In genomic region chr15:82943176-82943575, GRCh38 we compare ENCODE assay signal across 18 cellular contexts. TPM values are rescaled to one million over a fixed set of nuclear protein-coding genes. Genes with fewer than 3 reads are reported as not detected.
DNase-seq lines count a peak whose midpoint lies in the region; ATAC-seq, FAIRE-seq and TF ChIP-seq lines count a peak whose summit lies in the region.
"Had no signal": no experiment of that assay in that cellular context is flagged by ENCODE, and none has a peak within 500 bp of the region (broad histone marks: within the 10 kb centered on the region; RNA-seq: fewer than 3 reads in every experiment).

No MANE protein-coding gene starts in this region.

- WGBS in liver: 84% methylated on average over 3 of the region's 3 CpGs
- 68% methylated on average over 3 of the region's 3 CpGs for WGBS in HepG2 (ENCODE audit: low lambda C conversion rate)

- intact Hi-C loops in HepG2 (cut with micrococcal nuclease; ENCODE audit: unreplicated experiment): no loop called here
- intact Hi-C loops in upper lobe of right lung (cut with DNase I): no loop called here
- intact Hi-C loops in activated naive CD4-positive, alpha-beta T cell treated with anti-CD3 and anti-CD28 coated beads for 36 hours (cut with micrococcal nuclease): no loop called here

- no peak for FAIRE-seq in HepG2 (lab: Jason Lieb, UNC)
- FAIRE-seq: GM12891 had no signal

- CTCF ChIA-PET in HepG2 (lab: Yijun Ruan, JAX; ENCODE audit: low intra/inter-chr PET ratio, low total read pairs): no interaction called here
- CTCF ChIA-PET in activated naive CD4-positive, alpha-beta T cell treated with anti-CD3 and anti-CD28 coated beads for 36 hours (lab: Charles Lee): interaction anchor here (0.7 to 1.3 kb wide), 2 partner anchors 29 to 57 kb away, joined by 3 read pairs; no protein-coding TSS in a partner anchor

- POLR2A ChIA-PET in HepG2 (lab: Yijun Ruan, JAX): no interaction called here

- in situ Hi-C loops in HepG2 (cut with HindIII; ENCODE audit: extremely low pct_ligation_motif_present, low pct_unique_long_range_greater_than_20kb): no loop called here

- no peaks in the 10 kb centered on the region for H3K9me3 ChIP-seq in liver (ENCODE audit: control insufficient read depth in 4 of 4, low read length in 3 of 4)
- no peaks in the 10 kb centered on the region for H3K9me3 ChIP-seq in HepG2 (ENCODE audit: low read length)
- H3K9me3 ChIP-seq in upper lobe of right lung: no peaks in the 10 kb centered on the region
- H3K9me3 ChIP-seq: heart right ventricle, mucosa of descending colon had no signal

- no peaks in the 10 kb centered on the region for H3K27me3 ChIP-seq in liver (ENCODE audit: control insufficient read depth in 4 of 4, insufficient read depth in 4 of 4, low read length in 3 of 4)
- H3K27me3 ChIP-seq in HepG2 (ENCODE audit: control insufficient read depth in 1 of 2, insufficient read depth in 2 of 2, low read length in 2 of 2): no peaks in the 10 kb centered on the region
- no peaks in the 10 kb centered on the region for H3K27me3 ChIP-seq in upper lobe of right lung
- H3K27me3 ChIP-seq: heart right ventricle had no signal

- no peak for ATAC-seq in HepG2
- ATAC-seq in upper lobe of right lung: peak; percentile 11
- ATAC-seq in HG02759 (IDR thresholded peaks at IDR 0.05; ENCODE audit: unreplicated experiment): no peak
- no peak for ATAC-seq in HG03045 (IDR thresholded peaks at IDR 0.05; ENCODE audit: unreplicated experiment)
- ATAC-seq: mucosa of descending colon; stimulated activated naive B cell treated with anti-CD40 and anti-IgM and Interleukin-4, amounts not matched to agents 10 μg/mL and 1 μg/mL and 100 μg/mL, for 72 hours had no signal

- TF ChIP-seq EP300 in HepG2 (IDR thresholded peaks at IDR 0.05; ENCODE audit: low read depth in 2 of 2, low read length in 2 of 2) (no peak), HepG2 (CRISPR knock-in tag; IDR thresholded peaks at IDR 0.05; ENCODE audit: borderline replicate concordance) (no peak)

- H2AFZ ChIP-seq in HepG2 (ENCODE audit: low read length): no peak overlapping the region

- H3K36me3 Mint-ChIP-seq in activated naive CD4-positive, alpha-beta T cell treated with anti-CD3 and anti-CD28 coated beads for 36 hours (ENCODE audit: low read depth): no peaks in the 10 kb centered on the region

- no peaks in the 10 kb centered on the region for H3K4me1 Mint-ChIP-seq in activated naive CD4-positive, alpha-beta T cell treated with anti-CD3 and anti-CD28 coated beads for 36 hours (ENCODE audit: low read depth)

- no peak for DNase-seq in HepG2 (ENCODE audit: low spot score)
- DNase-seq in kidney tubule cell (ENCODE audit: low spot score): peak; percentile 69
- no peak for DNase-seq in upper lobe of right lung
- no peak for DNase-seq in activated naive CD4-positive, alpha-beta T cell treated with anti-CD3 and anti-CD28 coated beads for 36 hours
- DNase-seq: activated effector memory CD4-positive, alpha-beta T cell treated with Interleukin-2 at 50 U/mL for 16 hours; aorta; cortex of kidney; heart right ventricle; mucosa of descending colon; NCI-H146; stimulated activated naive B cell treated with anti-CD40 and anti-IgM and Interleukin-4, amounts not matched to agents 10 μg/mL and 1 μg/mL and 100 μg/mL, for 72 hours had no signal

- no peaks in the 10 kb centered on the region for H3K9me3 Mint-ChIP-seq in activated naive CD4-positive, alpha-beta T cell treated with anti-CD3 and anti-CD28 coated beads for 36 hours

- H3K4me3 Mint-ChIP-seq in activated naive CD4-positive, alpha-beta T cell treated with anti-CD3 and anti-CD28 coated beads for 36 hours: no peak overlapping the region
- H3K4me3 Mint-ChIP-seq: stimulated activated naive B cell treated with anti-CD40 and anti-IgM and Interleukin-4, amounts not matched to agents 10 μg/mL and 1 μg/mL and 100 μg/mL, for 72 hours had no signal

- no peak overlapping the region for H3K4me2 ChIP-seq in HepG2 (ENCODE audit: low read depth, low read length)
- H3K4me2 ChIP-seq: KMS-11 had no signal

- peaks cover 7% of the 10 kb centered on the region for H3K27me3 Mint-ChIP-seq in activated naive CD4-positive, alpha-beta T cell treated with anti-CD3 and anti-CD28 coated beads for 36 hours (ENCODE audit: low read depth)

- no peaks in the 10 kb centered on the region for H3K79me2 ChIP-seq in HepG2 (ENCODE audit: insufficient read depth, low read length)

- no TSS peak for BruUV-seq in HepG2 (replicated peaks; lab: Mats Ljungman, UMichigan)

- TF ChIP-seq RAD21 in liver (IDR thresholded peaks at IDR 0.05) (no peak), HepG2 (CRISPR knock-in tag; IDR thresholded peaks at IDR 0.05) (no peak)

- H4K20me1 ChIP-seq in HepG2 (ENCODE audit: insufficient read depth, low read length): no peaks in the 10 kb centered on the region

- no peak for TF ChIP-seq POLR2A in HepG2 (IDR thresholded peaks at IDR 0.05; ENCODE audit: insufficient read depth in 1 of 2, low read depth in 2 of 2, low read length in 2 of 2)

- no peak overlapping the region for H3K27ac Mint-ChIP-seq in activated naive CD4-positive, alpha-beta T cell treated with anti-CD3 and anti-CD28 coated beads for 36 hours
- H3K27ac Mint-ChIP-seq: stimulated activated naive B cell treated with anti-CD40 and anti-IgM and Interleukin-4, amounts not matched to agents 10 μg/mL and 1 μg/mL and 100 μg/mL, for 72 hours had no signal

- H3K36me3 ChIP-seq in liver (ENCODE audit: control insufficient read depth in 4 of 4, insufficient read depth in 3 of 4, low read depth in 1 of 4, low read length in 3 of 4): no peaks in the 10 kb centered on the region
- no peaks in the 10 kb centered on the region for H3K36me3 ChIP-seq in HepG2 (replicated peaks in 1 of 2; ENCODE audit: control insufficient read depth in 1 of 2, insufficient read depth in 2 of 2, low read length in 2 of 2)
- H3K36me3 ChIP-seq in upper lobe of right lung: no peaks in the 10 kb centered on the region
- H3K36me3 ChIP-seq: heart right ventricle had no signal

- H3K4me3 ChIP-seq in liver (ENCODE audit: low read depth in 1 of 3, low read length in 3 of 3): no peak overlapping the region
- H3K4me3 ChIP-seq in HepG2 (replicated peaks in 1 of 3; ENCODE audit: insufficient read depth in 1 of 3, low read depth in 2 of 3, low read length in 3 of 3): no peak overlapping the region
- H3K4me3 ChIP-seq in upper lobe of right lung: no peak overlapping the region
- H3K4me3 ChIP-seq: heart right ventricle, mucosa of descending colon had no signal

- TF ChIP-seq CTCF in liver (IDR thresholded peaks at IDR 0.05; ENCODE audit: low read depth, low read length, missing input control) (no peak), HepG2 (CRISPR knock-in tag; IDR thresholded peaks at IDR 0.05) (no peak), VCaP (conservative IDR thresholded peaks at IDR 0.05) (no peak), upper lobe of right lung (IDR thresholded peaks at IDR 0.05) (no peak)

- H3K27ac ChIP-seq in liver (ENCODE audit: low read depth in 1 of 2, low read length in 2 of 2): peak overlapping the region; percentile 39 to 68
- no peak overlapping the region for H3K27ac ChIP-seq in HepG2 (ENCODE audit: extremely low read length, insufficient read depth, low read length)
- peak overlapping the region; percentile 28 for H3K27ac ChIP-seq in VCaP
- H3K27ac ChIP-seq in upper lobe of right lung: no peak overlapping the region
- H3K27ac ChIP-seq: heart right ventricle, HL-60, KMS-11 had no signal

- H3K4me1 ChIP-seq in liver (ENCODE audit: control insufficient read depth in 4 of 4, insufficient read depth in 4 of 4, low read length in 3 of 4) (peaks cover 0 to 33% (median 8%) of the 10 kb centered on the region in 4 donors), HepG2 (ENCODE audit: insufficient read depth, low read length) (peaks cover 13% of the 10 kb centered on the region), upper lobe of right lung (no peaks in the 10 kb centered on the region)

- H3K9ac ChIP-seq in liver (ENCODE audit: low read depth in 1 of 2, low read length in 2 of 2): no peak overlapping the region
- H3K9ac ChIP-seq in HepG2 (ENCODE audit: insufficient read depth, low read depth, low read length): no peak overlapping the region
- H3K9ac ChIP-seq: KMS-11 had no signal

RNA-seq across cellular contexts. Expression of gene HOMER2, which starts 9.3 kb away (rescaled TPM):
- 10 to 100 TPM in 1 of 2 donors, 1 to 10 TPM in 1; 4.3 to 62.0 TPM for total RNA-seq in liver
- 10 to 100 TPM; 22.1 to 25.0 TPM for polyA plus RNA-seq in liver
- total RNA-seq in HepG2 (2016; rRNA removed; fragmentation: Illumina TruSeq; extraction: Trizol): 13.3 and 14.1 TPM in 2 replicates
- 18.1 and 20.2 TPM in 2 replicates for total RNA-seq in HepG2 (2016; cell fraction: cytosol; rRNA removed; fragmentation: Illumina TruSeq; extraction: Trizol; ENCODE audit: low read depth)
- total RNA-seq in HepG2 (2016; cell fraction: insoluble cytoplasmic fraction; rRNA removed; fragmentation: Illumina TruSeq; extraction: Trizol): 13.6 and 13.7 TPM in 2 replicates
- 29.6 and 30.6 TPM in 2 replicates for total RNA-seq in HepG2 (2016; cell fraction: membrane; rRNA removed; fragmentation: Illumina TruSeq; extraction: Trizol)
- total RNA-seq in HepG2 (2016; cell fraction: nucleus; rRNA removed; fragmentation: Illumina TruSeq; extraction: Trizol): 10.4 and 11.0 TPM in 2 replicates
- 12.9 and 15.7 TPM in 2 replicates for polyA plus RNA-seq in HepG2 (2011; rRNA removed)
- 8.1 and 12.6 TPM in 2 replicates for polyA plus RNA-seq in HepG2 (2011; cell fraction: cytosol; rRNA removed)
- 11.2 and 12.7 TPM in 2 replicates for polyA plus RNA-seq in HepG2 (2011; cell fraction: nucleus; rRNA removed)
- polyA plus RNA-seq in HepG2 (2012): 11.2 and 11.8 TPM in 2 replicates
- 27.4 and 28.8 TPM in 2 replicates for polyA plus RNA-seq in HepG2 (2016; cell fraction: cytosol; fragmentation: Illumina TruSeq; extraction: Trizol; ENCODE audit: low read depth)
- 11.1 and 15.6 TPM in 2 replicates for polyA plus RNA-seq in HepG2 (2016; cell fraction: insoluble cytoplasmic fraction; fragmentation: Illumina TruSeq; extraction: Trizol; ENCODE audit: low read depth)
- 34.5 and 36.2 TPM in 2 replicates for polyA plus RNA-seq in HepG2 (2016; cell fraction: membrane; fragmentation: Illumina TruSeq; extraction: Trizol; ENCODE audit: low read depth)
- 14.6 and 15.4 TPM in 2 replicates for polyA plus RNA-seq in HepG2 (2016; cell fraction: nucleus; fragmentation: Illumina TruSeq; extraction: Trizol; ENCODE audit: insufficient read depth, low read depth)
- polyA minus RNA-seq in HepG2 (2011; rRNA and poly(A)+ RNA removed; ENCODE audit: low replicate concordance): 14.3 and 25.3 TPM in 2 replicates
- polyA minus RNA-seq in HepG2 (2011; cell fraction: cytosol; rRNA and poly(A)+ RNA removed): 12.7 and 18.6 TPM in 2 replicates
- polyA minus RNA-seq in HepG2 (2011; cell fraction: nucleus; rRNA and poly(A)+ RNA removed): 33.9 and 36.8 TPM in 2 replicates
- total RNA-seq in upper lobe of right lung: 16.4 TPM
- total RNA-seq in activated naive CD4-positive, alpha-beta T cell treated with anti-CD3 and anti-CD28 coated beads for 36 hours: 1 to 10 TPM; 2.3 to 2.8 TPM

RNA-seq across cellular contexts. Expression of gene RAMAC, which starts 42.8 kb away (rescaled TPM):
- total RNA-seq in liver: 10 to 100 TPM; 12.9 to 26.1 TPM
- 10 to 100 TPM; 10.0 to 20.3 TPM for polyA plus RNA-seq in liver
- total RNA-seq in HepG2 (2016; rRNA removed; fragmentation: Illumina TruSeq; extraction: Trizol): 45.9 and 71.7 TPM in 2 replicates
- total RNA-seq in HepG2 (2016; cell fraction: cytosol; rRNA removed; fragmentation: Illumina TruSeq; extraction: Trizol; ENCODE audit: low read depth): 9.0 and 12.2 TPM in 2 replicates
- total RNA-seq in HepG2 (2016; cell fraction: insoluble cytoplasmic fraction; rRNA removed; fragmentation: Illumina TruSeq; extraction: Trizol): 48.3 and 73.9 TPM in 2 replicates
- total RNA-seq in HepG2 (2016; cell fraction: membrane; rRNA removed; fragmentation: Illumina TruSeq; extraction: Trizol): 17.5 and 17.8 TPM in 2 replicates
- 16.0 and 16.2 TPM in 2 replicates for total RNA-seq in HepG2 (2016; cell fraction: nucleus; rRNA removed; fragmentation: Illumina TruSeq; extraction: Trizol)
- polyA plus RNA-seq in HepG2 (2011; rRNA removed): 20.3 and 22.2 TPM in 2 replicates
- polyA plus RNA-seq in HepG2 (2011; cell fraction: cytosol; rRNA removed): 18.3 and 26.0 TPM in 2 replicates
- 2.8 and 4.1 TPM in 2 replicates for polyA plus RNA-seq in HepG2 (2011; cell fraction: nucleus; rRNA removed)
- polyA plus RNA-seq in HepG2 (2012): 20.3 and 23.8 TPM in 2 replicates
- polyA plus RNA-seq in HepG2 (2016; cell fraction: cytosol; fragmentation: Illumina TruSeq; extraction: Trizol; ENCODE audit: low read depth): 7.3 and 8.8 TPM in 2 replicates
- 67.2 and 70.6 TPM in 2 replicates for polyA plus RNA-seq in HepG2 (2016; cell fraction: insoluble cytoplasmic fraction; fragmentation: Illumina TruSeq; extraction: Trizol; ENCODE audit: low read depth)
- 12.0 and 12.7 TPM in 2 replicates for polyA plus RNA-seq in HepG2 (2016; cell fraction: membrane; fragmentation: Illumina TruSeq; extraction: Trizol; ENCODE audit: low read depth)
- polyA plus RNA-seq in HepG2 (2016; cell fraction: nucleus; fragmentation: Illumina TruSeq; extraction: Trizol; ENCODE audit: insufficient read depth, low read depth): 23.3 and 25.8 TPM in 2 replicates
- polyA minus RNA-seq in HepG2 (2011; rRNA and poly(A)+ RNA removed; ENCODE audit: low replicate concordance): 5.7 and 6.7 TPM in 2 replicates
- 11.7 and 12.0 TPM in 2 replicates for polyA minus RNA-seq in HepG2 (2011; cell fraction: cytosol; rRNA and poly(A)+ RNA removed)
- 6.4 and 6.8 TPM in 2 replicates for polyA minus RNA-seq in HepG2 (2011; cell fraction: nucleus; rRNA and poly(A)+ RNA removed)
- 15.4 TPM for total RNA-seq in upper lobe of right lung
- total RNA-seq in activated naive CD4-positive, alpha-beta T cell treated with anti-CD3 and anti-CD28 coated beads for 36 hours: 10 to 100 TPM; 15.3 to 15.6 TPM

Comparison
In these comparisons a context has a peak if more than half of its experiments do, and no peak if none do; other contexts are left out.
1. H3K27ac ChIP-seq: peak in liver (2 of 2) and VCaP (single experiment); none in HepG2 (single experiment) and upper lobe of right lung (single experiment).